Comparison of ENCODE assay signal across 26 cellular contexts in the genomic region with DNA sequence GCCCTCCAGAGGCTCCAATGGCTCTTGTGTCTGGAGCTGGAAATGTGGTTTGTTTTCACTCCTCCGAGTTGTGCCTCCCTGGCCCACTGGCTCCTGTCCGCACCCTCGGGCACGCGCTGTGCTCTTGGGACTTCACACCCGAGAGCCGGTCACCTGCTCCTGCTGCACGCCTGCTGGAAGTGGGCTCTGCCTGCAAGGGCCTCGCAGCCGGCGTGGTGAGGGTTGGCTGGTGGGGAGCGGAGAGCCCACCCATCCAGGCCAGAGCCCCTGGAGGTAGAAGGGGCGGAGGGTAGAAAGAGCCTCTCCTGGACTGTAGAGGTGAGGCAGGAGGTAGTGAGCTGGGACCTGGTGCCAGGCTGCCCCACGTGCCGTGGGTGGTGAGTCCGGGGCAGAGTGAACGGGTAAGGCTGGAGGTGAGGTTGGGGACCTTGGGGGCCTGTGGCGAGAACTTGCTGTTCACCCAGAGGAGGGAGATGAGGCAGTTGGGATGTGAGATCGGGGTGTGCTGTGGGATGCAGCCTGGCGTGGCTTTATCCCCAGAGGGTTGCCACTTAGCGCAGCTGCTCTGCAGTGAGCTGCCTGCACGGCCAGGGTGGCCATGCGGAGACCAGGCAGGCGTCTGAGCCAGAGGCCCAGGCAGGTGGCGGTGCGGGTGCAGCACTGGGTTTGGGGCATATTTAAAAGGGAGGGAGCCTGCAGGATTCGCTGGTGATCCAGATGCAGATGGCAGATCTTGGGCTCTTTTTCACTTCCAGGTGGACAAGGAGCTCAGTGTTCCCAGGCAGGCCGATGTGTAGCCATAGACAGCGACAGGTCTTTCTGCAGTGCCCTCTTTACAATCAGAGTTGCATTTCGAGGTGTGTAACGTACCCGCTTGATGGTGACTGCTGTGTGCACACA. TPM values are rescaled to one million over a fixed set of nuclear protein-coding genes. Genes with fewer than 3 reads are reported as not detected.
DNase-seq lines count a peak whose midpoint lies in the region; ATAC-seq and TF ChIP-seq lines count a peak whose summit lies in the region.
"Had no signal": no experiment of that assay in that cellular context is flagged by ENCODE, and none has a peak within 500 bp of the region (broad histone marks: within the 10 kb centered on the region; RNA-seq: fewer than 3 reads in every experiment).

No MANE protein-coding gene starts in this region.

- H3K4me1 ChIP-seq in right atrium auricular region = peaks cover 0 to 14% of the 10 kb centered on the region in 2 donors

- ATAC-seq in Right ventricle myocardium inferior = peak; percentile 20
- ATAC-seq in activated naive CD8-positive, alpha-beta T cell treated with anti-CD3 and anti-CD28 coated beads, Interleukin-2, amount 50 U/mL, for 24 hours = no peak
- ATAC-seq in left colon = peak; percentile 17
- ATAC-seq in stimulated activated memory B cell treated with anti-CD40 and anti-IgM and Interleukin-4, amounts not matched to agents 10 μg/mL and 1 μg/mL and 100 μg/mL, for 72 hours = no peak
- ATAC-seq in GM18909 (IDR thresholded peaks at IDR 0.05; ENCODE audit: poor library complexity, unreplicated experiment) = no peak
- no peak for ATAC-seq in CD4-positive, alpha-beta T cell (ENCODE audit: poor library complexity)
- ATAC-seq: SK-N-SH treated with all-trans-retinoic acid at 6 μM for 48 hours had no signal

- no peaks in the 10 kb centered on the region for H3K27me3 Mint-ChIP-seq in activated naive CD8-positive, alpha-beta T cell treated with anti-CD3 and anti-CD28 coated beads, Interleukin-2, amount 50 U/mL, for 24 hours
- H3K27me3 Mint-ChIP-seq in stimulated activated memory B cell treated with anti-CD40 and anti-IgM and Interleukin-4, amounts not matched to agents 10 μg/mL and 1 μg/mL and 100 μg/mL, for 72 hours = no peaks in the 10 kb centered on the region
- no peaks in the 10 kb centered on the region for H3K27me3 Mint-ChIP-seq in CD4-positive, alpha-beta T cell
- H3K27me3 Mint-ChIP-seq: activated CD4-positive, alpha-beta T cell treated with anti-CD3 and anti-CD28 coated beads, Interleukin-2, amount 10 ng/mL, durations not matched to agents 7 days and 5 days; memory B cell had no signal

- no peaks in the 10 kb centered on the region for H3K4me1 Mint-ChIP-seq in activated naive CD8-positive, alpha-beta T cell treated with anti-CD3 and anti-CD28 coated beads, Interleukin-2, amount 50 U/mL, for 24 hours
- H3K4me1 Mint-ChIP-seq in stimulated activated memory B cell treated with anti-CD40 and anti-IgM and Interleukin-4, amounts not matched to agents 10 μg/mL and 1 μg/mL and 100 μg/mL, for 72 hours = peaks cover 9% of the 10 kb centered on the region
- H3K4me1 Mint-ChIP-seq in CD4-positive, alpha-beta T cell (ENCODE audit: low read depth) = peaks cover 4% of the 10 kb centered on the region
- H3K4me1 Mint-ChIP-seq: activated CD4-positive, alpha-beta T cell treated with anti-CD3 and anti-CD28 coated beads, Interleukin-2, amount 10 ng/mL, durations not matched to agents 7 days and 5 days; memory B cell had no signal

- peaks cover 8% of the 10 kb centered on the region for H3K36me3 Mint-ChIP-seq in activated naive CD8-positive, alpha-beta T cell treated with anti-CD3 and anti-CD28 coated beads, Interleukin-2, amount 50 U/mL, for 24 hours (ENCODE audit: low read depth)
- peaks cover 50% of the 10 kb centered on the region for H3K36me3 Mint-ChIP-seq in stimulated activated memory B cell treated with anti-CD40 and anti-IgM and Interleukin-4, amounts not matched to agents 10 μg/mL and 1 μg/mL and 100 μg/mL, for 72 hours
- peaks cover 32% of the 10 kb centered on the region for H3K36me3 Mint-ChIP-seq in CD4-positive, alpha-beta T cell (ENCODE audit: low read depth)

- intact Hi-C loops in Right ventricle myocardium inferior (cut with DNase I) (no loop called here), left colon (cut with DNase I, micrococcal nuclease) (no loop called here)
- intact Hi-C loops in CD4-positive, alpha-beta T cell (cut with DNase I, micrococcal nuclease) = no loop called here

- H3K4me3 Mint-ChIP-seq in activated naive CD8-positive, alpha-beta T cell treated with anti-CD3 and anti-CD28 coated beads, Interleukin-2, amount 50 U/mL, for 24 hours = peak overlapping the region; percentile 29
- peak overlapping the region; percentile 41 for H3K4me3 Mint-ChIP-seq in stimulated activated memory B cell treated with anti-CD40 and anti-IgM and Interleukin-4, amounts not matched to agents 10 μg/mL and 1 μg/mL and 100 μg/mL, for 72 hours
- H3K4me3 Mint-ChIP-seq in CD4-positive, alpha-beta T cell = no peak overlapping the region
- H3K4me3 Mint-ChIP-seq: activated CD4-positive, alpha-beta T cell treated with anti-CD3 and anti-CD28 coated beads, Interleukin-2, amount 10 ng/mL, durations not matched to agents 7 days and 5 days; memory B cell had no signal

- TF ChIP-seq CTCF in right atrium auricular region (IDR thresholded peaks at IDR 0.05) = no peak
- TF ChIP-seq CTCF in CD4-positive, alpha-beta T cell (IDR thresholded peaks at IDR 0.05) = no peak

- CTCF ChIA-PET in CD4-positive, alpha-beta T cell (lab: Charles Lee) = interaction anchor here (1.0 kb wide), 1 partner anchor 12 kb away, joined by 4 read pairs; no protein-coding TSS in a partner anchor

- H3K4me3 ChIP-seq in right atrium auricular region = no peak overlapping the region
- H3K4me3 ChIP-seq: ovary had no signal

- POLR2A ChIA-PET in CD4-positive, alpha-beta T cell (lab: Charles Lee) = interaction anchor here (1.7 kb wide), 1 partner anchor 12 kb away, joined by 5 read pairs; no protein-coding TSS in a partner anchor

- H3K27ac Mint-ChIP-seq in activated naive CD8-positive, alpha-beta T cell treated with anti-CD3 and anti-CD28 coated beads, Interleukin-2, amount 50 U/mL, for 24 hours = no peak overlapping the region
- no peak overlapping the region for H3K27ac Mint-ChIP-seq in stimulated activated memory B cell treated with anti-CD40 and anti-IgM and Interleukin-4, amounts not matched to agents 10 μg/mL and 1 μg/mL and 100 μg/mL, for 72 hours
- no peak overlapping the region for H3K27ac Mint-ChIP-seq in CD4-positive, alpha-beta T cell
- H3K27ac Mint-ChIP-seq: memory B cell had no signal

- peaks cover 51% of the 10 kb centered on the region for H3K36me3 ChIP-seq in right atrium auricular region
- H3K36me3 ChIP-seq: ovary had no signal

- no peaks in the 10 kb centered on the region for H3K9me3 ChIP-seq in right atrium auricular region
- no peaks in the 10 kb centered on the region for H3K9me3 ChIP-seq in CD4-positive, alpha-beta T cell (ENCODE audit: control insufficient read depth, low read length)
- H3K9me3 ChIP-seq: ovary had no signal

- no peak overlapping the region for H3K27ac ChIP-seq in right atrium auricular region
- no peak overlapping the region for H3K27ac ChIP-seq in CD4-positive, alpha-beta T cell (ENCODE audit: low read depth, low read length)
- H3K27ac ChIP-seq: ovary, RWPE1, WERI-Rb-1 had no signal

- no peaks in the 10 kb centered on the region for H3K9me3 Mint-ChIP-seq in activated naive CD8-positive, alpha-beta T cell treated with anti-CD3 and anti-CD28 coated beads, Interleukin-2, amount 50 U/mL, for 24 hours
- H3K9me3 Mint-ChIP-seq in stimulated activated memory B cell treated with anti-CD40 and anti-IgM and Interleukin-4, amounts not matched to agents 10 μg/mL and 1 μg/mL and 100 μg/mL, for 72 hours = no peaks in the 10 kb centered on the region
- H3K9me3 Mint-ChIP-seq in CD4-positive, alpha-beta T cell = no peaks in the 10 kb centered on the region
- H3K9me3 Mint-ChIP-seq: activated CD4-positive, alpha-beta T cell treated with anti-CD3 and anti-CD28 coated beads, Interleukin-2, amount 10 ng/mL, durations not matched to agents 7 days and 5 days; memory B cell had no signal

- DNase-seq in Right ventricle myocardium inferior (ENCODE audit: missing footprints) = no peak
- DNase-seq in right atrium auricular region (ENCODE audit: low spot score) = no peak
- no peak for DNase-seq in activated naive CD8-positive, alpha-beta T cell treated with anti-CD3 and anti-CD28 coated beads, Interleukin-2, amount 50 U/mL, for 24 hours
- no peak for DNase-seq in left colon
- no peak for DNase-seq in CD4-positive, alpha-beta T cell
- no peak for DNase-seq in NOMO-1 treated with dmso at 0.1 percent for 144 hours (lab: John Stamatoyannopoulos, UW; ENCODE audit: unreplicated experiment)
- DNase-seq: activated CD4-positive, alpha-beta T cell treated with anti-CD3 and anti-CD28 coated beads, Interleukin-2, amount 10 ng/mL, durations not matched to agents 7 days and 5 days; activated CD8-positive, alpha-beta memory T cell treated with anti-CD3 and anti-CD28 coated beads, Interleukin-2, amount 50 U/mL, for 4 hours; activated gamma-delta T cell; amygdala; central memory CD4-positive, alpha-beta T cell; dermis blood vessel endothelial cell; DMS153; NCI-H1048; NCI-H187; NCI-H69; stimulated activated CD4-positive, alpha-beta T cell treated with anti-CD3 and anti-CD28 coated beads, Interleukin-4, amount 100 ng/mL, for 1 hour; stimulated activated naive CD4-positive, alpha-beta T cell treated with Interleukin-2 at 50 U/mL for 16 hours; T-helper 9 cell; WERI-Rb-1 had no signal

- no peaks in the 10 kb centered on the region for H3K27me3 ChIP-seq in right atrium auricular region
- H3K27me3 ChIP-seq in CD4-positive, alpha-beta T cell (ENCODE audit: control insufficient read depth, insufficient read depth, low read length) = no peaks in the 10 kb centered on the region
- H3K27me3 ChIP-seq: ovary had no signal

RNA-seq across cellular contexts. Expression of gene PCGF3, which starts 48.8 kb away (rescaled TPM):
- total RNA-seq in Right ventricle myocardium inferior (21.7 TPM), right atrium auricular region (10 to 100 TPM; 17.9 to 22.6 TPM), left colon (10 to 100 TPM; 46.9 to 51.9 TPM)
- 10 to 100 TPM; 45.1 to 48.6 TPM for total RNA-seq in CD4-positive, alpha-beta T cell

Comparison
In these comparisons a context has a peak if more than half of its experiments do, and no peak if none do; other contexts are left out.
1. ATAC-seq: peak in Right ventricle myocardium inferior (single experiment) and left colon (single experiment); none in activated naive CD8-positive, alpha-beta T cell treated with anti-CD3 and anti-CD28 coated beads, Interleukin-2, amount 50 U/mL, for 24 hours (single experiment), stimulated activated memory B cell treated with anti-CD40 and anti-IgM and Interleukin-4, amounts not matched to agents 10 μg/mL and 1 μg/mL and 100 μg/mL, for 72 hours (single experiment), GM18909 (single experiment) and CD4-positive, alpha-beta T cell (single experiment).